15 cellular contexts compared by ENCODE assay signal in the genomic region with DNA sequence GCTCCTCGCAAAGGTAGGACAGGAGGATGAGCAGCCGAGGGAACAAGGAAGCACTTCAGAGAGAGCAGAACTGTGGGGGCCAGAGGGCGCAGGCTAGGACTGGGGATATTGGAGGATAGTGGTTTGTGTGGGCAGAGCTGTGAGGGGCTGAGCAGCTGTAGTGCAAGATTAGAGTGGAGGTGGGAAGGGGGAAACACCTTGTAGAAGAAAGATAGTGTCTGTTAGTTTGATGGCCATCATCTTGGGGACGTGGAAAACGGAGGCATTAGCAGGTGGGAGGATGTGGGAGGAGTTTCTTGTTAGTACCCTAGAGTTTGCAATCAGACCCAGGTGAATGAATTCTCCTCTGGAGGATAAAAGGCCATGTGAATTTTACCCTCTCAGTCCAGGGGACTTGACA. TPM values are rescaled to one million over a fixed set of nuclear protein-coding genes. Genes with fewer than 3 reads are reported as not detected.
DNase-seq lines count a peak whose midpoint lies in the region; ATAC-seq lines count a peak whose summit lies in the region.
"Had no signal": no experiment of that assay in that cellular context is flagged by ENCODE, and none has a peak within 500 bp of the region (broad histone marks: within the 10 kb centered on the region; RNA-seq: fewer than 3 reads in every experiment).

No MANE protein-coding gene starts in this region.

- peaks cover 96% of the 10 kb centered on the region for H3K4me1 ChIP-seq in effector memory CD4-positive, alpha-beta T cell (ENCODE audit: control insufficient read depth, insufficient read depth, low read length, poor library complexity, severe bottlenecking)

- H3K9me3 ChIP-seq in effector memory CD4-positive, alpha-beta T cell (ENCODE audit: control insufficient read depth, low read length), result no peaks in the 10 kb centered on the region

- peak overlapping the region; percentile 26 for H3K4me3 Mint-ChIP-seq in activated CD4-positive, alpha-beta T cell treated with anti-CD3 and anti-CD28 coated beads, Interleukin-2, amount 10 ng/mL, durations not matched to agents 7 days and 5 days

- H3K27ac Mint-ChIP-seq in activated CD4-positive, alpha-beta T cell treated with anti-CD3 and anti-CD28 coated beads, Interleukin-2, amount 10 ng/mL, durations not matched to agents 7 days and 5 days, result peak overlapping the region; percentile 100

- peaks cover 63% of the 10 kb centered on the region for H3K36me3 Mint-ChIP-seq in activated CD4-positive, alpha-beta T cell treated with anti-CD3 and anti-CD28 coated beads, Interleukin-2, amount 10 ng/mL, durations not matched to agents 7 days and 5 days (ENCODE audit: low read depth)

- H3K27me3 Mint-ChIP-seq in activated CD4-positive, alpha-beta T cell treated with anti-CD3 and anti-CD28 coated beads, Interleukin-2, amount 10 ng/mL, durations not matched to agents 7 days and 5 days, result no peaks in the 10 kb centered on the region

- peak; percentile 57 for DNase-seq in stimulated activated CD4-positive, alpha-beta T cell treated with anti-CD3 and anti-CD28 coated beads, Interleukin-4, amount 100 ng/mL, for 24 hours
- DNase-seq in stimulated activated CD4-positive, alpha-beta T cell treated with anti-CD3 and anti-CD28 coated beads, Interleukin-2, amount 100 ng/mL, for 24 hours, result no peak
- DNase-seq in activated CD4-positive, alpha-beta T cell treated with anti-CD3 and anti-CD28 coated beads, Interleukin-2, amount 10 ng/mL, durations not matched to agents 7 days and 5 days, result no peak
- peak in 1 of 3 donors; percentile 27 for DNase-seq in effector memory CD4-positive, alpha-beta T cell
- DNase-seq in iPS-NIHi7 (ENCODE audit: extremely low spot score), result no peak
- DNase-seq in NCI-H146 (lab: John Stamatoyannopoulos, UW), result no peak
- DNase-seq in central memory CD4-positive, alpha-beta T cell, result no peak
- DNase-seq: erythroblast, hypothalamus, T1000 had no signal

- H3K4me3 ChIP-seq in effector memory CD4-positive, alpha-beta T cell (ENCODE audit: insufficient read depth, low read depth, low read length, poor library complexity, severe bottlenecking), result no peak overlapping the region

- H3K27ac ChIP-seq in effector memory CD4-positive, alpha-beta T cell (ENCODE audit: insufficient read depth, low read length, poor library complexity, severe bottlenecking), result peak overlapping the region; percentile 99

- ATAC-seq in HG02970 (IDR thresholded peaks at IDR 0.05; ENCODE audit: low FRiP score, unreplicated experiment), result no peak

- CTCF ChIA-PET in activated CD4-positive, alpha-beta T cell treated with anti-CD3 and anti-CD28 coated beads, Interleukin-2, amount 10 ng/mL, durations not matched to agents 7 days and 5 days (lab: Charles Lee), result interaction anchor here (12.5 kb wide), 1 partner anchor 17 kb away, joined by 176 read pairs; no protein-coding TSS in a partner anchor

- peaks cover 27% of the 10 kb centered on the region for H3K36me3 ChIP-seq in effector memory CD4-positive, alpha-beta T cell (ENCODE audit: control insufficient read depth, insufficient read depth, low read length)

- POLR2A ChIA-PET in activated CD4-positive, alpha-beta T cell treated with anti-CD3 and anti-CD28 coated beads, Interleukin-2, amount 10 ng/mL, durations not matched to agents 7 days and 5 days (lab: Charles Lee), result interaction anchor here (0.7 kb wide), 1 partner anchor 260 kb away, joined by 3 read pairs; no protein-coding TSS in a partner anchor

- peaks cover 94% of the 10 kb centered on the region for H3K4me1 Mint-ChIP-seq in activated CD4-positive, alpha-beta T cell treated with anti-CD3 and anti-CD28 coated beads, Interleukin-2, amount 10 ng/mL, durations not matched to agents 7 days and 5 days

- no peaks in the 10 kb centered on the region for H3K27me3 ChIP-seq in effector memory CD4-positive, alpha-beta T cell (replicated peaks; ENCODE audit: control insufficient read depth, insufficient read depth, low read length, poor library complexity, severe bottlenecking)

- no peaks in the 10 kb centered on the region for H3K9me3 Mint-ChIP-seq in activated CD4-positive, alpha-beta T cell treated with anti-CD3 and anti-CD28 coated beads, Interleukin-2, amount 10 ng/mL, durations not matched to agents 7 days and 5 days

RNA-seq across cellular contexts. Expression of gene PRSS2, which starts 33.9 kb away (rescaled TPM):
- not detected for total RNA-seq in activated CD4-positive, alpha-beta T cell treated with anti-CD3 and anti-CD28 coated beads, Interleukin-2, amount 10 ng/mL, durations not matched to agents 7 days and 5 days
- total RNA-seq: cerebellum, lung microvascular endothelial cell, RPMI7951 had no signal

RNA-seq across cellular contexts. Expression of gene EPHB6, which starts 50.2 kb away (rescaled TPM):
- 10 to 100 TPM; 28.6 to 29.1 TPM for total RNA-seq in activated CD4-positive, alpha-beta T cell treated with anti-CD3 and anti-CD28 coated beads, Interleukin-2, amount 10 ng/mL, durations not matched to agents 7 days and 5 days
- total RNA-seq: RPMI7951 had no signal

RNA-seq across cellular contexts. Expression of gene PRSS1, which starts 55.4 kb away (rescaled TPM):
- total RNA-seq in activated CD4-positive, alpha-beta T cell treated with anti-CD3 and anti-CD28 coated beads, Interleukin-2, amount 10 ng/mL, durations not matched to agents 7 days and 5 days, result not detected
- total RNA-seq: cerebellum, lung microvascular endothelial cell, omental fat pad, RPMI7951 had no signal
